ENCODE assay signal across 10 cellular contexts in the genomic region with DNA sequence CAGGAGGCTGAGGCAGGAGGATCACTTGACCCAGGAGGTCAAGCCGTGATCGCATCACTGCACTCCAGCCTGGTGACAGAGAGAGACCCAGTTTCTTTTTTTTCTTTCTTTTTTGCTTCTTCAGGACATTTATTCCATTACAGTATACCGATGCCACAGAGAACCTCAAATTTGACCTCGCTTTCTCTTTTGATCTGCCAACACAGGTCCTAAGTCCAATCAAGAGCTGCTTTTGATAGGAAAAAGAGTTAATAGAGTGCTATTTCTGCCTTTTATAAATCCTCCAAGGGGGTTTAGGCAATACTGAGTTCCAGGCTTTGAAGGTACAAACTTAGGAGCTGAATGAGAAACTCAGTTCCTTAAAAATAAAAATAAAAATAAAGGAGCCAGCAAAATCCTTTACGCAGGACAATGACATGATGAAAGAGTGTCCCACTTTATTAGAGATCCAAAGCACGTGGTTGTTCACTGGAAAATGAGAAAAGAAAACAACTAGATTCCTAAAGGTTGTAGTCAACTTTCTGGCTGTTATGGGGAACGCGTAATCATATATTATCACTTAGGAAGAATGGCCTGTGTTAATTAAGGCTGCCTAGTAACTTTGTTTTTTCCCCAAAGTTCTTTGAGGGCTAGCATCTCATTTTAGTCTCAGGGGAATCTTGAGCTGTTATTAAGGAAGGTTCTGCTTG.
"Had no signal": no experiment of that assay in that cellular context is flagged by ENCODE, and none has a peak within 500 bp of the region (broad histone marks: within the 10 kb centered on the region; RNA-seq: fewer than 3 reads in every experiment).

No MANE protein-coding gene starts in this region.

- H3K27me3 ChIP-seq: suprapubic skin had no signal

- H3K4me3 ChIP-seq: mucosa of descending colon, smooth muscle cell, suprapubic skin had no signal

- DNase-seq: activated B cell treated with CpG ODN at 0.5 μM for 24 hours; activated CD4-positive, alpha-beta T cell treated with anti-CD3 and anti-CD28 coated beads for 48 hours; activated gamma-delta T cell treated with Interleukin-2 at 50 U/mL for 16 hours; activated naive CD8-positive, alpha-beta T cell treated with anti-CD3 and anti-CD28 coated beads for 36 hours; amygdala; mucosa of descending colon; naive thymus-derived CD8-positive, alpha-beta T cell had no signal

- H3K9me3 ChIP-seq: mucosa of descending colon, neutrophil, suprapubic skin had no signal

- H3K27ac ChIP-seq: neutrophil, suprapubic skin had no signal

- H3K4me2 ChIP-seq: smooth muscle cell had no signal

- ATAC-seq: mucosa of descending colon; naive thymus-derived CD8-positive, alpha-beta T cell had no signal

- H3K36me3 ChIP-seq: neutrophil, suprapubic skin had no signal
